13 cellular contexts compared by ENCODE assay signal in genomic region chr18:3402962-3403585, GRCh38. TPM values are rescaled to one million over a fixed set of nuclear protein-coding genes. Genes with fewer than 3 reads are reported as not detected.
DNase-seq lines count a peak whose midpoint lies in the region; ATAC-seq and TF ChIP-seq lines count a peak whose summit lies in the region.
"Had no signal": no experiment of that assay in that cellular context is flagged by ENCODE, and none has a peak within 500 bp of the region (broad histone marks: within the 10 kb centered on the region; RNA-seq: fewer than 3 reads in every experiment).

No MANE protein-coding gene starts in this region.

- no peak for TF ChIP-seq POLR2A in erythroblast (IDR thresholded peaks at IDR 0.05; ENCODE audit: low read length)

- H3K27me3 ChIP-seq in OCI-LY3 (ENCODE audit: low read depth, low read length) (no peaks in the 10 kb centered on the region), aorta (ENCODE audit: control insufficient read depth in 1 of 2, insufficient read depth in 2 of 2, low read length in 1 of 2) (no peaks in the 10 kb centered on the region)

- WGBS in aorta, 2 donors, result 62 to 73% methylated on average over 2 of the region's 2 CpGs

- H3K36me3 ChIP-seq in OCI-LY3 (replicated peaks; ENCODE audit: low read depth, low read length), result no peaks in the 10 kb centered on the region
- no peaks in the 10 kb centered on the region for H3K36me3 ChIP-seq in aorta (ENCODE audit: control insufficient read depth in 1 of 2, insufficient read depth in 2 of 2, low read length in 1 of 2)

- H3K79me2 ChIP-seq in OCI-LY3 (ENCODE audit: low read length), result no peaks in the 10 kb centered on the region

- no peaks in the 10 kb centered on the region for H4K20me1 ChIP-seq in OCI-LY3 (ENCODE audit: insufficient read depth, low read length)

- H2AFZ ChIP-seq in OCI-LY3 (ENCODE audit: low read depth, low read length), result peak overlapping the region; percentile 22; the same call in 1 of the 2 replicates

- H3K4me3 ChIP-seq in OCI-LY3 (ENCODE audit: low read length) (peak overlapping the region; percentile 56), aorta (ENCODE audit: low read length in 2 of 2) (no peak overlapping the region)

- ATAC-seq in aorta (ENCODE audit: low FRiP score) (no peak), Right ventricle myocardium superior (ENCODE audit: poor library complexity) (no peak), left ventricle myocardium superior (no peak)

- H3K27ac ChIP-seq in OCI-LY3 (ENCODE audit: low read length) (peak overlapping the region; percentile 97), aorta (ENCODE audit: low read depth in 1 of 2, low read length in 2 of 2) (no peak overlapping the region)

- TF ChIP-seq CTCF in OCI-LY3 (IDR thresholded peaks at IDR 0.05; ENCODE audit: low read depth, low read length), result no peak

- peaks cover 64% of the 10 kb centered on the region for H3K4me1 ChIP-seq in OCI-LY3 (ENCODE audit: low read length)
- no peaks in the 10 kb centered on the region for H3K4me1 ChIP-seq in aorta (ENCODE audit: control insufficient read depth in 1 of 2, insufficient read depth in 2 of 2, low read length in 2 of 2)

- peak overlapping the region; percentile 67 for H3K9ac ChIP-seq in OCI-LY3 (ENCODE audit: low read length)

- DNase-seq in A172 (ENCODE audit: low spot score), result peak; percentile 64
- peak; percentile 4 for DNase-seq in GM04503 (ENCODE audit: low read depth)
- DNase-seq in erythroblast (lab: John Stamatoyannopoulos, UW), result peak; percentile 18 to 24
- no peak for DNase-seq in aorta
- no peak for DNase-seq in Right ventricle myocardium superior
- DNase-seq in NCI-H2107 (lab: John Stamatoyannopoulos, UW), result no peak
- no peak for DNase-seq in left ventricle myocardium superior
- DNase-seq: activated effector memory CD4-positive, alpha-beta T cell treated with anti-CD3 and anti-CD28 coated beads, Interleukin-2, amount 50 U/mL, for 16 hours; effector CD8-positive, alpha-beta T cell; kidney glomerular epithelial cell; NCI-H510A; T1000 had no signal

- peak overlapping the region; percentile 73 for H3K4me2 ChIP-seq in OCI-LY3 (ENCODE audit: low read length)

- intact Hi-C loops in aorta (cut with DNase I), result no loop called here
- intact Hi-C loops in Right ventricle myocardium superior (cut with DNase I), result no loop called here
- intact Hi-C loops in left ventricle myocardium superior (cut with micrococcal nuclease), result no loop called here

- H3K9me3 ChIP-seq in OCI-LY3 (ENCODE audit: insufficient read depth, low read length), result no peaks in the 10 kb centered on the region
- peaks cover 3% of the 10 kb centered on the region for H3K9me3 ChIP-seq in aorta (ENCODE audit: control insufficient read depth, low read length)

RNA-seq across cellular contexts. Expression of gene TGIF1, which starts 46.9 kb away (rescaled TPM):
- total RNA-seq in A172 (2014; rRNA removed; shearing (Covaris generic)), result 101 and 103 TPM in 2 replicates
- total RNA-seq in aorta (10 to 100 TPM; 48.0 to 48.2 TPM), Right ventricle myocardium superior (9.9 TPM), left ventricle myocardium superior (10.0 TPM)
- 10 to 100 TPM; 34.7 to 35.1 TPM for polyA plus RNA-seq in aorta

Comparison
In these comparisons a context has a peak if more than half of its experiments do, and no peak if none do; other contexts are left out.
1. DNase-seq: peak in A172 (single experiment), GM04503 (single experiment) and erythroblast (2 of 2); none in aorta (0 of 2), Right ventricle myocardium superior (single experiment), NCI-H2107 (single experiment) and left ventricle myocardium superior (single experiment).